ENCODE assay signal across 1 cellular context in genomic region chr10:68721673-68721963, GRCh38.
TF ChIP-seq lines count a peak whose summit lies in the region.

No MANE protein-coding gene starts in this region.

TF ChIP-seq in K562, 482 proteins besides CTCF, POLR2A, EP300 and RAD21 (continued from another document and continues in another):
- TF ChIP-seq ZNF224 (CRISPR knock-in tag; IDR thresholded peaks at IDR 0.05) (no peak), TCF7 (IDR thresholded peaks at IDR 0.05; ENCODE audit: borderline replicate concordance) (no peak), ZNF124 (CRISPR knock-in tag; IDR thresholded peaks at IDR 0.05) (no peak), CEBPB (tag; IDR thresholded peaks at IDR 0.05) (no peak), CSDE1 (IDR thresholded peaks at IDR 0.05) (no peak), MYC (IDR thresholded peaks at IDR 0.05; ENCODE audit: low read depth, low read length) (no peak), MYC (CRISPR knock-in tag; IDR thresholded peaks at IDR 0.05; ENCODE audit: borderline replicate concordance, low read depth) (no peak), ETV6 (IDR thresholded peaks at IDR 0.05; ENCODE audit: borderline replicate concordance in 1 of 2, low read depth in 2 of 2, low read length in 1 of 2) (no peak), ETV6 (CRISPR knock-in tag; IDR thresholded peaks at IDR 0.05; ENCODE audit: borderline replicate concordance) (0 out of 2 replicates have a peak, but pooled peaks have one; percentile 2), ZNF766 (CRISPR knock-in tag; conservative IDR thresholded peaks at IDR 0.05) (no peak), ZNF77 (CRISPR knock-in tag; IDR thresholded peaks at IDR 0.05) (no peak), EWSR1 (IDR thresholded peaks at IDR 0.05; ENCODE audit: borderline replicate concordance, low read depth, partially characterized antibody) (no peak), HSF4 (CRISPR knock-in tag; IDR thresholded peaks at IDR 0.05; ENCODE audit: borderline replicate concordance) (no peak), POLR2AphosphoS2 (IDR thresholded peaks at IDR 0.05; ENCODE audit: low read length) (no peak), ESRRB (CRISPR knock-in tag; IDR thresholded peaks at IDR 0.05; ENCODE audit: borderline replicate concordance) (0 out of 2 replicates have a peak, but pooled peaks have one; percentile 34), CREM (IDR thresholded peaks at IDR 0.05; ENCODE audit: low read depth) (no peak), GTF2A2 (tag; IDR thresholded peaks at IDR 0.05) (no peak), MCM7 (IDR thresholded peaks at IDR 0.05) (no peak), ILF3 (IDR thresholded peaks at IDR 0.05; ENCODE audit: borderline replicate concordance) (no peak), FOXK1 (CRISPR knock-in tag; IDR thresholded peaks at IDR 0.05; ENCODE audit: borderline replicate concordance) (peak; percentile 11; the same call in 1 of the 2 replicates), MXD1 (CRISPR knock-in tag; IDR thresholded peaks at IDR 0.05; ENCODE audit: borderline replicate concordance, poor library complexity, severe bottlenecking) (no peak), ARID4B (CRISPR knock-in tag; IDR thresholded peaks at IDR 0.05) (no peak), YY1 (IDR thresholded peaks at IDR 0.05; ENCODE audit: borderline replicate concordance in 1 of 3, control insufficient read depth in 1 of 3, extremely low read depth in 1 of 3, insufficient read depth in 3 of 3, insufficient read length in 1 of 3, insufficient replicate concordance in 2 of 3, low read depth in 1 of 3, low read length in 2 of 3) (peak in 1 of 3 experiments; percentile 4), TFAP4 (CRISPR knock-in tag; IDR thresholded peaks at IDR 0.05; ENCODE audit: borderline replicate concordance) (no peak), STAT5B (CRISPR knock-in tag; IDR thresholded peaks at IDR 0.05) (no peak), MECOM (CRISPR knock-in tag; IDR thresholded peaks at IDR 0.05) (no peak), CREB1 (IDR thresholded peaks at IDR 0.05) (no peak), CREB1 (CRISPR knock-in tag; IDR thresholded peaks at IDR 0.05) (no peak), SIN3A (IDR thresholded peaks at IDR 0.05; ENCODE audit: borderline replicate concordance in 2 of 2, control insufficient read depth in 1 of 2, low read depth in 2 of 2, low read length in 2 of 2) (0 out of 4 replicates have a peak, but pooled peaks of 1 of the 2 experiments have one; percentile 40), HDAC1 (IDR thresholded peaks at IDR 0.05) (no peak; a peak in 1 of 4 replicates), ZNF133 (CRISPR knock-in tag; IDR thresholded peaks at IDR 0.05) (no peak), ELF2 (CRISPR knock-in tag; IDR thresholded peaks at IDR 0.05) (no peak), ZNF740 (CRISPR knock-in tag; IDR thresholded peaks at IDR 0.05) (0 out of 2 replicates have a peak, but pooled peaks have one; percentile 63), ZNF740 (tag; IDR thresholded peaks at IDR 0.05) (no peak), GTF2E2 (tag; IDR thresholded peaks at IDR 0.05) (0 out of 2 replicates have a peak, but pooled peaks have one; percentile 27), SP1 (CRISPR knock-in tag; IDR thresholded peaks at IDR 0.05) (no peak), ILK (tag; IDR thresholded peaks at IDR 0.05; ENCODE audit: borderline replicate concordance, low read depth) (no peak), RB1 (IDR thresholded peaks at IDR 0.05; ENCODE audit: low read depth) (no peak), CBX3 (IDR thresholded peaks at IDR 0.05; ENCODE audit: borderline replicate concordance in 1 of 2, low read length in 2 of 2) (no peak), JUN (IDR thresholded peaks at IDR 0.05; ENCODE audit: borderline replicate concordance, low read depth, low read length) (no peak), JUN (CRISPR knock-in tag; IDR thresholded peaks at IDR 0.05; ENCODE audit: borderline replicate concordance) (no peak), PCBP1 (IDR thresholded peaks at IDR 0.05; ENCODE audit: low read depth, low read length, poor library complexity, severe bottlenecking) (peak; percentile 7), HOMEZ (CRISPR knock-in tag; IDR thresholded peaks at IDR 0.05) (no peak), THAP12 (CRISPR knock-in tag; IDR thresholded peaks at IDR 0.05) (no peak), HDAC8 (tag; IDR thresholded peaks at IDR 0.05) (no peak), SRF (CRISPR knock-in tag; IDR thresholded peaks at IDR 0.05) (0 out of 4 replicates have a peak, but pooled peaks of 1 of the 2 experiments have one; percentile 4), BCLAF1 (IDR thresholded peaks at IDR 0.05; ENCODE audit: borderline replicate concordance in 1 of 2, control insufficient read depth in 1 of 2, low read depth in 2 of 2, low read length in 1 of 2) (no peak), POU5F1 (IDR thresholded peaks at IDR 0.05; ENCODE audit: borderline replicate concordance, low read depth, low read length, partially characterized antibody) (no peak), DLX4 (CRISPR knock-in tag; IDR thresholded peaks at IDR 0.05) (no peak), E2F1 (CRISPR knock-in tag; IDR thresholded peaks at IDR 0.05) (no peak), MTA3 (IDR thresholded peaks at IDR 0.05; ENCODE audit: borderline replicate concordance) (no peak), BRD9 (IDR thresholded peaks at IDR 0.05; ENCODE audit: low read depth, partially characterized antibody) (peak; percentile 34), YBX1 (IDR thresholded peaks at IDR 0.05) (no peak), NR3C1 (CRISPR knock-in tag; IDR thresholded peaks at IDR 0.05) (no peak), PREB (CRISPR knock-in tag; IDR thresholded peaks at IDR 0.05) (no peak), NONO (IDR thresholded peaks at IDR 0.05; ENCODE audit: low read depth in 2 of 2, low read length in 1 of 2) (no peak)
